ENCODE assay signal across 11 cellular contexts in genomic region chr17:2867441-2868424, GRCh38.
DNase-seq lines count a peak whose midpoint lies in the region; ATAC-seq, FAIRE-seq and TF ChIP-seq lines count a peak whose summit lies in the region.
"Had no signal": no experiment of that assay in that cellular context is flagged by ENCODE, and none has a peak within 500 bp of the region (broad histone marks: within the 10 kb centered on the region; RNA-seq: fewer than 3 reads in every experiment).

No MANE protein-coding gene starts in this region.

- H4K5ac ChIP-seq in H9 (ENCODE audit: insufficient read length, low read depth, low read length) = no peak overlapping the region

- no peak overlapping the region for H2BK15ac ChIP-seq in H9 (ENCODE audit: low read depth, low read length)

- no peak overlapping the region for H3K18ac ChIP-seq in H9 (ENCODE audit: insufficient read length, low read depth, low read length)

- H3K79me2 ChIP-seq in H9 (ENCODE audit: insufficient read depth, low read length) (peaks cover 4% of the 10 kb centered on the region; the same call in 1 of the 2 replicates), HepG2 (ENCODE audit: insufficient read depth, low read length) (no peaks in the 10 kb centered on the region)

- TF ChIP-seq EP300 in A549 (IDR thresholded peaks at IDR 0.05) (no peak), HepG2 (IDR thresholded peaks at IDR 0.05; ENCODE audit: low read depth in 2 of 2, low read length in 2 of 2) (peak in 1 of 2 experiments; percentile 59; a peak in 1 of 4 replicates), HepG2 (CRISPR knock-in tag; IDR thresholded peaks at IDR 0.05; ENCODE audit: borderline replicate concordance) (peak; percentile 21; the same call in 1 of the 2 replicates)

- H3K4me3 Mint-ChIP-seq in H9 = peak overlapping the region; percentile 17 to 34; a peak in 3 of 5 replicates
- H3K4me3 Mint-ChIP-seq in activated CD4-positive, alpha-beta T cell treated with anti-CD3 and anti-CD28 coated beads, Interleukin-2, amount 10 ng/mL, durations not matched to agents 7 days and 5 days = no peak overlapping the region

- peak in 1 of 2 experiments; percentile 79 for DNase-seq in A549 (ENCODE audit: low read depth in 1 of 2, low spot score in 1 of 2)
- peak; percentile 93 for DNase-seq in H9
- peak; percentile 46 for DNase-seq in brain microvascular endothelial cell
- DNase-seq in HepG2 (ENCODE audit: low spot score) = peak; percentile 87
- DNase-seq in HT-29 (ENCODE audit: low spot score) = no peak
- no peak for DNase-seq in inferior parietal cortex (ENCODE audit: extremely low spot score)
- DNase-seq in activated CD4-positive, alpha-beta T cell treated with anti-CD3 and anti-CD28 coated beads, Interleukin-2, amount 10 ng/mL, durations not matched to agents 7 days and 5 days = no peak
- no peak for DNase-seq in NCI-H2107 treated with DMSO at 0.1 percent for 48 hours (lab: John Stamatoyannopoulos, UW; ENCODE audit: unreplicated experiment)
- DNase-seq: activated CD8-positive, alpha-beta memory T cell treated with anti-CD3 and anti-CD28 coated beads, Interleukin-2, amount 50 U/mL, for 4 hours; anterior cingulate cortex; NCI-H1417 had no signal

- H3K14ac ChIP-seq in H9 (ENCODE audit: insufficient read depth, low read length) = no peak overlapping the region; the same call in 1 of the 2 replicates

- H3K79me1 ChIP-seq in H9 (ENCODE audit: insufficient read depth, low read depth, low read length, poor library complexity, severe bottlenecking) = peaks cover 5% of the 10 kb centered on the region

- H3K9me3 Mint-ChIP-seq in H9 = no peaks in the 10 kb centered on the region; a peak in 1 of 5 replicates
- no peaks in the 10 kb centered on the region for H3K9me3 Mint-ChIP-seq in activated CD4-positive, alpha-beta T cell treated with anti-CD3 and anti-CD28 coated beads, Interleukin-2, amount 10 ng/mL, durations not matched to agents 7 days and 5 days

- H3K23me2 ChIP-seq in H9 (ENCODE audit: insufficient read length, low read depth, low read length, poor library complexity, severe bottlenecking) = no peaks in the 10 kb centered on the region

- TF ChIP-seq POLR2A in A549 (IDR thresholded peaks at IDR 0.05; ENCODE audit: low read length) = no peak
- no peak for TF ChIP-seq POLR2A in HepG2 (IDR thresholded peaks at IDR 0.05; ENCODE audit: insufficient read depth in 1 of 2, low read depth in 2 of 2, low read length in 2 of 2)

- peak overlapping the region; percentile 60 for H3K4me2 ChIP-seq in A549
- peak overlapping the region; percentile 0 for H3K4me2 ChIP-seq in H9 (ENCODE audit: insufficient read depth, insufficient read length, low read length)
- H3K4me2 ChIP-seq in HepG2 (ENCODE audit: low read depth, low read length) = peak overlapping the region; percentile 86

- intact Hi-C loops in HepG2 (cut with micrococcal nuclease; ENCODE audit: unreplicated experiment) = no loop called here

- TF ChIP-seq RAD21 in A549 (conservative IDR thresholded peaks at IDR 0.05 in 1 of 2, IDR thresholded peaks at IDR 0.05 in 1 of 2) (no peak), HepG2 (CRISPR knock-in tag; IDR thresholded peaks at IDR 0.05) (no peak)

- 70% methylated on average over 22 of the region's 23 CpGs for WGBS in A549 (ENCODE audit: missing lambda C conversion rate)
- no CpG with 5 or more reads among the region's 23 CpGs for WGBS in H9 (ENCODE audit: extremely low coverage, insufficient read length, low lambda C conversion rate)
- 14% methylated on average over 19 of the region's 23 CpGs for WGBS in HepG2 (ENCODE audit: low lambda C conversion rate)

- no peak overlapping the region for H3K56ac ChIP-seq in H9 (ENCODE audit: insufficient read length, low read depth, low read length)

- H2BK5ac ChIP-seq in H9 (ENCODE audit: insufficient read length, low read length) = no peak overlapping the region

- FAIRE-seq in A549 (lab: Jason Lieb, UNC) (no peak), HepG2 (lab: Jason Lieb, UNC) (no peak)

- no peak overlapping the region for H2AK5ac ChIP-seq in H9 (ENCODE audit: insufficient read length, low read length)

- H3K27ac ChIP-seq in A549 = peak overlapping the region; percentile 34 to 74
- H3K27ac ChIP-seq in H9 (ENCODE audit: insufficient read length, low read depth, low read length) = no peak overlapping the region
- no peak overlapping the region for H3K27ac ChIP-seq in brain microvascular endothelial cell
- H3K27ac ChIP-seq in HepG2 (ENCODE audit: extremely low read length, insufficient read depth, low read length) = peak overlapping the region; percentile 50

- H4K8ac ChIP-seq in H9 (replicated peaks; ENCODE audit: insufficient read length, low read depth, low read length) = no peak overlapping the region

- H3K36me3 ChIP-seq in brain microvascular endothelial cell (replicated peaks) (no peaks in the 10 kb centered on the region), HepG2 (replicated peaks in 1 of 2; ENCODE audit: control insufficient read depth in 1 of 2, insufficient read depth in 2 of 2, low read length in 2 of 2) (no peaks in the 10 kb centered on the region)

- H2BK20ac ChIP-seq in H9 (ENCODE audit: low read depth, low read length, poor library complexity, severe bottlenecking) = no peak overlapping the region

- H3K4me1 ChIP-seq in A549 (peaks cover 17% of the 10 kb centered on the region), H9 (ENCODE audit: insufficient read depth, low read length) (peaks cover 12% of the 10 kb centered on the region; the same call in 1 of the 2 replicates), HepG2 (ENCODE audit: insufficient read depth, low read length) (peaks cover 36% of the 10 kb centered on the region)

- H3K4me1 Mint-ChIP-seq in H9 = peaks cover 57 to 64% of the 10 kb centered on the region in 2 experiments
- no peaks in the 10 kb centered on the region for H3K4me1 Mint-ChIP-seq in activated CD4-positive, alpha-beta T cell treated with anti-CD3 and anti-CD28 coated beads, Interleukin-2, amount 10 ng/mL, durations not matched to agents 7 days and 5 days

- CTCF ChIA-PET in A549 (lab: Yijun Ruan, JAX) (interaction anchor here (0.9 to 1.8 kb wide), 13 partner anchors 10 to 145 kb away, joined by 3 to 16 read pairs (median 4); no protein-coding TSS in a partner anchor), HepG2 (lab: Yijun Ruan, JAX; ENCODE audit: low intra/inter-chr PET ratio, low total read pairs) (no interaction called here)
- CTCF ChIA-PET in activated CD4-positive, alpha-beta T cell treated with anti-CD3 and anti-CD28 coated beads, Interleukin-2, amount 10 ng/mL, durations not matched to agents 7 days and 5 days (lab: Charles Lee) = interaction anchor here (1.3 kb wide), 1 partner anchor 30 kb away, joined by 4 read pairs; no protein-coding TSS in a partner anchor

- no peak overlapping the region for H3K23ac ChIP-seq in H9 (ENCODE audit: insufficient read length, low read depth, low read length)

- no TSS peak for BruUV-seq in HepG2 (replicated peaks; lab: Mats Ljungman, UMichigan)

- H4K20me1 ChIP-seq in H9 (ENCODE audit: control insufficient read depth, insufficient read depth, insufficient read length) = no peaks in the 10 kb centered on the region
- no peaks in the 10 kb centered on the region for H4K20me1 ChIP-seq in HepG2 (ENCODE audit: insufficient read depth, low read length)

- no peak overlapping the region for H3T11ph ChIP-seq in H9 (ENCODE audit: low read length)

- no peak overlapping the region for H2BK12ac ChIP-seq in H9 (ENCODE audit: insufficient read length, low read depth, low read length)

- no peak overlapping the region for H3K4ac ChIP-seq in H9 (ENCODE audit: low read depth, low read length)

- H2AFZ ChIP-seq in H9 (ENCODE audit: low read length) (no peak overlapping the region), HepG2 (ENCODE audit: low read length) (no peak overlapping the region)

- peaks cover 0 to 3% (median 2%) of the 10 kb centered on the region in 3 experiments; a peak in 2 of 7 replicates for H3K36me3 Mint-ChIP-seq in H9 (ENCODE audit: insufficient read depth in 1 of 3, low read depth in 3 of 3)
- H3K36me3 Mint-ChIP-seq in activated CD4-positive, alpha-beta T cell treated with anti-CD3 and anti-CD28 coated beads, Interleukin-2, amount 10 ng/mL, durations not matched to agents 7 days and 5 days (ENCODE audit: low read depth) = no peaks in the 10 kb centered on the region

- ATAC-seq in A549 = peak; percentile 76 to 86
- ATAC-seq in HepG2 = peak; percentile 86

- POLR2A ChIA-PET in A549 (lab: Yijun Ruan, JAX) = interaction anchor here (0.5 kb wide), 1 partner anchor 92 kb away, joined by 5 read pairs; no protein-coding TSS in a partner anchor
- POLR2A ChIA-PET in HepG2 (lab: Yijun Ruan, JAX) = interaction anchor here (1.5 to 3.0 kb wide), 3 partner anchors 12 to 24 kb away, joined by 4 to 12 read pairs (median 7); no protein-coding TSS in a partner anchor
- POLR2A ChIA-PET in activated CD4-positive, alpha-beta T cell treated with anti-CD3 and anti-CD28 coated beads, Interleukin-2, amount 10 ng/mL, durations not matched to agents 7 days and 5 days (lab: Charles Lee) = no interaction called here

- no peaks in the 10 kb centered on the region for H3K9me3 ChIP-seq in A549
- H3K9me3 ChIP-seq in H9 (ENCODE audit: control insufficient read depth, low read depth, low read length) = no peaks in the 10 kb centered on the region
- H3K9me3 ChIP-seq in HepG2 (ENCODE audit: low read length) = no peaks in the 10 kb centered on the region

- in situ Hi-C loops in brain microvascular endothelial cell (cut with HindIII; ENCODE audit: low pct_ligation_motif_present, low sequenced_read_pairs) = no loop called here
- in situ Hi-C loops in HepG2 (cut with HindIII; ENCODE audit: extremely low pct_ligation_motif_present, low pct_unique_long_range_greater_than_20kb) = no loop called here

- TF ChIP-seq CTCF in A549 (IDR thresholded peaks at IDR 0.05) (no peak), H9 (conservative IDR thresholded peaks at IDR 0.05) (peak; percentile 64), brain microvascular endothelial cell (IDR thresholded peaks at IDR 0.05; ENCODE audit: low read depth, low read length, missing control alignments) (peak; percentile 65), HepG2 (CRISPR knock-in tag; IDR thresholded peaks at IDR 0.05) (no peak)

- H3K27me3 Mint-ChIP-seq in H9 (ENCODE audit: low read depth) = no peaks in the 10 kb centered on the region
- H3K27me3 Mint-ChIP-seq in activated CD4-positive, alpha-beta T cell treated with anti-CD3 and anti-CD28 coated beads, Interleukin-2, amount 10 ng/mL, durations not matched to agents 7 days and 5 days = no peaks in the 10 kb centered on the region

- H4K91ac ChIP-seq in H9 (ENCODE audit: insufficient read length, low read depth, low read length) = no peak overlapping the region

- H3K4me3 ChIP-seq in A549 (no peak overlapping the region), brain microvascular endothelial cell (ENCODE audit: low read depth, low read length) (no peak overlapping the region), HepG2 (replicated peaks in 1 of 3; ENCODE audit: insufficient read depth in 1 of 3, low read depth in 2 of 3, low read length in 3 of 3) (peak overlapping the region; percentile 18 to 57 (median 30); a peak in 4 of 6 replicates)

- no peak overlapping the region for H3K9ac ChIP-seq in H9 (ENCODE audit: extremely low read depth, insufficient read length, low read length)
- peak overlapping the region; percentile 13; the same call in 1 of the 2 replicates for H3K9ac ChIP-seq in HepG2 (ENCODE audit: insufficient read depth, low read depth, low read length)

- H2BK120ac ChIP-seq in H9 (ENCODE audit: low read depth, low read length, poor library complexity, severe bottlenecking) = no peak overlapping the region

- peak overlapping the region; percentile 40 to 92 (median 83) for H3K27ac Mint-ChIP-seq in H9
- no peak overlapping the region for H3K27ac Mint-ChIP-seq in activated CD4-positive, alpha-beta T cell treated with anti-CD3 and anti-CD28 coated beads, Interleukin-2, amount 10 ng/mL, durations not matched to agents 7 days and 5 days

- H3K27me3 ChIP-seq in H9 (ENCODE audit: insufficient read depth, low read length) (no peaks in the 10 kb centered on the region), brain microvascular endothelial cell (replicated peaks) (no peaks in the 10 kb centered on the region), HepG2 (ENCODE audit: control insufficient read depth in 1 of 2, insufficient read depth in 2 of 2, low read length in 2 of 2) (no peaks in the 10 kb centered on the region)

Comparison
In these comparisons a context has a peak if more than half of its experiments do, and no peak if none do; other contexts are left out.
1. DNase-seq: peak in H9 (single experiment), brain microvascular endothelial cell (single experiment) and HepG2 (single experiment); none in HT-29 (single experiment), inferior parietal cortex (single experiment), activated CD4-positive, alpha-beta T cell treated with anti-CD3 and anti-CD28 coated beads, Interleukin-2, amount 10 ng/mL, durations not matched to agents 7 days and 5 days (single experiment) and NCI-H2107 treated with DMSO at 0.1 percent for 48 hours (single experiment).
2. H3K27ac ChIP-seq: peak in A549 (2 of 2) and HepG2 (single experiment); none in H9 (single experiment) and brain microvascular endothelial cell (single experiment).
3. H3K4me2 ChIP-seq: peak in every context shown above with its lines; median percentile 86 in HepG2; 60 in A549; 0 in H9.
4. H3K4me3 ChIP-seq: peak in HepG2 (3 of 3); none in A549 (single experiment) and brain microvascular endothelial cell (single experiment).
5. CTCF ChIP-seq: peak in H9 (single experiment) and brain microvascular endothelial cell (single experiment); none in A549 (single experiment) and HepG2 (single experiment).
6. Of the 38 proteins assayed by ChIP-seq in both HepG2 and A549: peak only in HepG2: EP300, HDAC2 and JUN; only in A549: JUNB; in both: CEBPB and FOSL2; in neither: 30; mixed calls (peak in some experiments, not most) for 2.